8 cellular contexts compared by ENCODE assay signal in genomic region chr19:49580264-49581006, GRCh38. TPM values are rescaled to one million over a fixed set of nuclear protein-coding genes. Genes with fewer than 3 reads are reported as not detected.
DNase-seq lines count a peak whose midpoint lies in the region; ATAC-seq and TF ChIP-seq lines count a peak whose summit lies in the region.

A gene with protein sequence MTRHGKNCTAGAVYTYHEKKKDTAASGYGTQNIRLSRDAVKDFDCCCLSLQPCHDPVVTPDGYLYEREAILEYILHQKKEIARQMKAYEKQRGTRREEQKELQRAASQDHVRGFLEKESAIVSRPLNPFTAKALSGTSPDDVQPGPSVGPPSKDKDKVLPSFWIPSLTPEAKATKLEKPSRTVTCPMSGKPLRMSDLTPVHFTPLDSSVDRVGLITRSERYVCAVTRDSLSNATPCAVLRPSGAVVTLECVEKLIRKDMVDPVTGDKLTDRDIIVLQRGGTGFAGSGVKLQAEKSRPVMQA (minus strand): TSS chr19:49580556. CDS start chr19:49560691, 19,865 bp downstream.

- H3F3A ChIP-seq in PC-9 (ENCODE audit: insufficient read depth, low read depth): peaks cover 11% of the 10 kb centered on the region; the same call in 1 of the 2 replicates

- H3K36me3 ChIP-seq in PC-9 (ENCODE audit: low read depth): no peaks in the 10 kb centered on the region
- H3K36me3 ChIP-seq in mucosa of rectum (ENCODE audit: control insufficient read depth in 2 of 2, insufficient read depth in 2 of 2, low read length in 2 of 2): peaks cover 0 to 6% of the 10 kb centered on the region in 2 donors

- no peaks in the 10 kb centered on the region for H3K9me3 ChIP-seq in PC-9 (ENCODE audit: insufficient read depth, low read depth)
- no peaks in the 10 kb centered on the region for H3K9me3 ChIP-seq in mucosa of rectum (ENCODE audit: control insufficient read depth in 2 of 2, low read length in 2 of 2)

- peaks cover 8% of the 10 kb centered on the region for H3K4me1 ChIP-seq in PC-9 (replicated peaks; ENCODE audit: insufficient read depth)
- peaks cover 13 to 17% of the 10 kb centered on the region in 2 donors for H3K4me1 ChIP-seq in mucosa of rectum (ENCODE audit: control insufficient read depth in 2 of 2, insufficient read depth in 2 of 2, low read length in 2 of 2)

- no peaks in the 10 kb centered on the region for H3K27me3 ChIP-seq in PC-9 (ENCODE audit: insufficient read depth, low read depth)
- H3K27me3 ChIP-seq in mucosa of rectum (ENCODE audit: control insufficient read depth in 2 of 2, insufficient read depth in 2 of 2, low read length in 2 of 2): no peaks in the 10 kb centered on the region

- peak; percentile 77 for ATAC-seq in GM21528 (IDR thresholded peaks at IDR 0.05; ENCODE audit: low FRiP score, unreplicated experiment)

- 0 out of 2 replicates have a peak, but pooled peaks have one; percentile 1 for TF ChIP-seq RAD21 in Ishikawa (IDR thresholded peaks at IDR 0.05; ENCODE audit: low read depth)

- peaks cover 42% of the 10 kb centered on the region for H3K79me2 ChIP-seq in PC-9 (ENCODE audit: low read depth)

- no peak for TF ChIP-seq CTCF in PC-9 (conservative IDR thresholded peaks at IDR 0.05)

- intact Hi-C loops in PC-9 (cut with micrococcal nuclease; ENCODE audit: unreplicated experiment): loop anchor here (1.0 to 2.0 kb wide), 2 partner anchors 10 to 60 kb away; partner anchors contain the start of gene RRAS

- H3K27ac ChIP-seq in PC-9 (peak within 1 kb of the TSS; percentile 52), epithelial cell of prostate (peak within 1 kb of the TSS; percentile 52), mucosa of rectum (ENCODE audit: low read depth in 2 of 2, low read length in 2 of 2) (peak within 1 kb of the TSS; percentile 76 to 78)

- H4K20me1 ChIP-seq in PC-9 (ENCODE audit: insufficient read depth): no peaks in the 10 kb centered on the region

- peak within 1 kb of the TSS; percentile 96 for H3K4me2 ChIP-seq in PC-9

- no peaks in the 10 kb centered on the region for H3K9me2 ChIP-seq in PC-9 (ENCODE audit: insufficient read depth)

- CTCF ChIA-PET in PC-9 (lab: Charles Lee): interaction anchor here (0.5 to 1.1 kb wide), 5 partner anchors 10 to 93 kb away, joined by 3 to 6 read pairs (median 4); partner anchors contain the start of genes RCN3 and RRAS

- no TSS peak for BruUV-seq in PC-9 (replicated peaks; lab: Mats Ljungman, UMichigan)

- peak; percentile 92 for DNase-seq in D341Med (ENCODE audit: low spot score)
- DNase-seq in PC-9: peak; percentile 92 to 94
- peak; percentile 93 for DNase-seq in activated T-cell treated with anti-CD3 and anti-CD28 coated beads for 48 hours (ENCODE audit: low read depth)
- DNase-seq in epithelial cell of prostate (ENCODE audit: low read depth, low spot score): peak; percentile 88
- peak; percentile 92 to 93 for DNase-seq in stimulated activated CD8-positive, alpha-beta memory T cell treated with anti-CD3 and anti-CD28 coated beads, Interleukin-4, amount 100 ng/mL, for 4 hours (ENCODE audit: low read depth in 2 of 2, low spot score in 1 of 2)

- POLR2A ChIA-PET in PC-9 (lab: Charles Lee; ENCODE audit: unreplicated experiment): interaction anchor here (0.6 to 1.5 kb wide), 8 partner anchors 12 to 602 kb away, joined by 3 to 22 read pairs (median 4); partner anchors contain the start of genes RPS11, RRAS and SCAF1

- H3K4me3 ChIP-seq in PC-9 (peak within 1 kb of the TSS; percentile 83), mucosa of rectum (ENCODE audit: low read length in 2 of 2) (peak within 1 kb of the TSS; percentile 90 to 97)

- no peak for TF ChIP-seq EP300 in Ishikawa (IDR thresholded peaks at IDR 0.05; ENCODE audit: borderline replicate concordance)

- H2AFZ ChIP-seq in PC-9: peak within 1 kb of the TSS; percentile 95

- H3K9ac ChIP-seq in mucosa of rectum (ENCODE audit: low read depth in 1 of 2, low read length in 2 of 2): peak within 1 kb of the TSS; percentile 84 to 96

TF ChIP-seq in Ishikawa, 13 proteins besides CTCF, POLR2A, EP300 and RAD21:
- no peak for TF ChIP-seq FOXM1 (IDR thresholded peaks at IDR 0.05; ENCODE audit: borderline replicate concordance, low read depth)
- peak; percentile 61 for TF ChIP-seq YY1 (IDR thresholded peaks at IDR 0.05; ENCODE audit: low read depth)
- no peak for TF ChIP-seq ZBTB7A (IDR thresholded peaks at IDR 0.05; ENCODE audit: low read depth)
- TF ChIP-seq TAF1 (IDR thresholded peaks at IDR 0.05; ENCODE audit: low read depth): peak; percentile 95
- TF ChIP-seq USF1 (IDR thresholded peaks at IDR 0.05): peak; percentile 54
- peak; percentile 81 for TF ChIP-seq MAX (IDR thresholded peaks at IDR 0.05)
- no peak for TF ChIP-seq TEAD4 (IDR thresholded peaks at IDR 0.05)
- TF ChIP-seq TCF12 (IDR thresholded peaks at IDR 0.05; ENCODE audit: low read depth): 0 out of 2 replicates have a peak, but pooled peaks have one; percentile 51
- TF ChIP-seq NFIC (IDR thresholded peaks at IDR 0.05): no peak
- TF ChIP-seq EGR1 (IDR thresholded peaks at IDR 0.05): 0 out of 2 replicates have a peak, but pooled peaks have one; percentile 48
- no peak for TF ChIP-seq CEBPB (IDR thresholded peaks at IDR 0.05)
- no peak for TF ChIP-seq CREB1 (IDR thresholded peaks at IDR 0.05; ENCODE audit: low read depth)
- no peak for TF ChIP-seq REST (IDR thresholded peaks at IDR 0.05; ENCODE audit: low read depth)

RNA-seq across cellular contexts. Expression of the gene that starts here (rescaled TPM):
- 63.6 and 71.3 TPM in 2 replicates for total RNA-seq in PC-9 (2021)

Comparison
In these comparisons a context has a peak if more than half of its experiments do, and no peak if none do; other contexts are left out.
1. Peak in every context shown above with its lines: DNase-seq, ATAC-seq, H3K4me3 ChIP-seq and H3K27ac ChIP-seq.